ENCODE assay signal across 28 cellular contexts in the genomic region with DNA sequence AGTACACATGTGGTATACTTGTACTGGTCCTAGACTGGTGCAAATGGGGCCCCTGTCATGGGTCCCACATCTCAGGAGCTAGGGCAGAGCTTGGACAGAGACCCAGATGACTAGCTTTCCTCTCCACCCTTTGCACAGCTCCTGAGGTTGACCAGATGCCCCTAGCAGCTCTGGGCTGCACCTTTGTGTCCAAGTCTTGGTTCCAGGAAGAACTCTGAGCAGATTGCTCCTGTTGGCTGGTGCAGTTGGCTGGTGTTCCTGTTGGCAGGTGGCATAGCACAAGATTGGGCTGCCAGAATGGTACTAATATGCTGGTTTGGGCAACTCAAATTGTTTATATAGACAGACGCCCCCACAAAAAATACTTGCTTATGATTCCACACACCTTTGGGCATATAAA.
DNase-seq lines count a peak whose midpoint lies in the region; FAIRE-seq and TF ChIP-seq lines count a peak whose summit lies in the region.
"Had no signal": no experiment of that assay in that cellular context is flagged by ENCODE, and none has a peak within 500 bp of the region (broad histone marks: within the 10 kb centered on the region; RNA-seq: fewer than 3 reads in every experiment).

No MANE protein-coding gene starts in this region.

- no peak overlapping the region for H3K14ac ChIP-seq in H1 (ENCODE audit: insufficient read length)

- H3K27me3 ChIP-seq in H1 (replicated peaks in 1 of 4; ENCODE audit: control insufficient read depth in 3 of 4, extremely low read depth in 1 of 4, insufficient read depth in 3 of 4, low read length in 3 of 4) (no peaks in the 10 kb centered on the region), stomach (no peaks in the 10 kb centered on the region), MG63 (no peaks in the 10 kb centered on the region)
- H3K27me3 ChIP-seq: SJCRH30 had no signal

- peak overlapping the region; percentile 84; the same call in 1 of the 2 replicates for H2BK15ac ChIP-seq in H1 (ENCODE audit: low read length)

- H3K4me3 Mint-ChIP-seq in activated naive CD8-positive, alpha-beta T cell: no peak overlapping the region
- no peak overlapping the region for H3K4me3 Mint-ChIP-seq in activated naive CD8-positive, alpha-beta T cell treated with anti-CD3 and anti-CD28 coated beads for 36 hours
- H3K4me3 Mint-ChIP-seq: HFFc6 had no signal

- H2BK12ac ChIP-seq in H1 (ENCODE audit: low read depth, low read length): peak overlapping the region; percentile 53; the same call in 1 of the 2 replicates

- intact Hi-C loops in stomach (cut with DNase I; ENCODE audit: low total_unique reads): no loop called here

- peak overlapping the region; percentile 41 for H3K27ac Mint-ChIP-seq in activated naive CD8-positive, alpha-beta T cell
- H3K27ac Mint-ChIP-seq in activated naive CD8-positive, alpha-beta T cell treated with anti-CD3 and anti-CD28 coated beads for 36 hours: no peak overlapping the region
- H3K27ac Mint-ChIP-seq: CD4-positive, alpha-beta memory T cell; HFFc6 had no signal

- peaks cover 14% of the 10 kb centered on the region for H3K36me3 Mint-ChIP-seq in activated naive CD8-positive, alpha-beta T cell
- peaks cover 13% of the 10 kb centered on the region for H3K36me3 Mint-ChIP-seq in activated naive CD8-positive, alpha-beta T cell treated with anti-CD3 and anti-CD28 coated beads for 36 hours

- peak overlapping the region; percentile 84; the same call in 1 of the 2 replicates for H2AK5ac ChIP-seq in H1 (ENCODE audit: low read depth, low read length)

- H3K4me1 ChIP-seq in H1 (replicated peaks in 1 of 4; ENCODE audit: control insufficient read depth in 3 of 4, insufficient read depth in 4 of 4, low read length in 3 of 4): peaks cover 3 to 28% (median 11%) of the 10 kb centered on the region in 4 experiments
- peaks cover 0 to 19% (median 13%) of the 10 kb centered on the region in 4 donors for H3K4me1 ChIP-seq in stomach
- H3K4me1 ChIP-seq: SJCRH30 had no signal

- TF ChIP-seq CTCF in VCaP (conservative IDR thresholded peaks at IDR 0.05): no peak
- no peak for TF ChIP-seq CTCF in H1 (IDR thresholded peaks at IDR 0.05; ENCODE audit: control extremely low read depth in 1 of 3, insufficient read depth in 1 of 3, low read depth in 1 of 3, low read length in 3 of 3)
- no peak for TF ChIP-seq CTCF in stomach (IDR thresholded peaks at IDR 0.05)

- peak overlapping the region; percentile 13 for H4K91ac ChIP-seq in H1 (replicated peaks; ENCODE audit: insufficient read length, low read length)

- DNase-seq in activated naive CD8-positive, alpha-beta T cell treated with anti-CD3 and anti-CD28 coated beads for 36 hours: no peak
- DNase-seq in H1 (ENCODE audit: low read depth in 1 of 2, low spot score in 2 of 2) (no peak), stomach (peak; percentile 56), glomerular visceral epithelial cell (ENCODE audit: extremely low spot score) (no peak), MG63 (no peak), AG20443 (ENCODE audit: low spot score) (no peak)
- DNase-seq: AML-193; CD4-positive, alpha-beta memory T cell; COR-L47; DMS153; DND-41; GM23248; HFFc6; Kasumi-1; NCI-H1436; NCI-H1930; NCI-H2107; NCI-H524 treated with DMSO at 0.1 percent for 48 hours; NCI-H82; NK-92 treated with Interleukin-12 subunit alpha and Interleukin-12 subunit beta, amount 100 ng/mL, for 24 hours; PC-3; SJCRH30 had no signal

- H3K36me3 ChIP-seq in H1 (ENCODE audit: control insufficient read depth in 2 of 4, insufficient read depth in 4 of 4, low read length in 3 of 4) (no peaks in the 10 kb centered on the region; a peak in 3 of 8 replicates), stomach (no peaks in the 10 kb centered on the region), MG63 (no peaks in the 10 kb centered on the region)
- H3K36me3 ChIP-seq: HAP-1, SJCRH30 had no signal

- no peak overlapping the region for H3K9ac ChIP-seq in H1 (replicated peaks in 1 of 4; ENCODE audit: extremely low read depth in 1 of 4, low read depth in 3 of 4, low read length in 3 of 4)
- H3K9ac ChIP-seq: GM23248 had no signal

- TF ChIP-seq EP300 in H1 (IDR thresholded peaks at IDR 0.05; ENCODE audit: borderline replicate concordance in 1 of 2, low read depth in 2 of 2, low read length in 2 of 2) (no peak), stomach (IDR thresholded peaks at IDR 0.05) (no peak)

- H4K5ac ChIP-seq in H1 (ENCODE audit: insufficient read length, low read depth, low read length): no peak overlapping the region

- H3K9me3 ChIP-seq in H1 (ENCODE audit: insufficient read depth in 2 of 2, low read depth in 1 of 2, low read length in 1 of 2) (peaks cover 4 to 21% of the 10 kb centered on the region in 2 experiments), stomach (peaks cover 4 to 26% (median 11%) of the 10 kb centered on the region in 4 donors), MG63 (peaks cover 18% of the 10 kb centered on the region)
- H3K9me3 ChIP-seq: SJCRH30 had no signal

- peaks cover 20% of the 10 kb centered on the region for H3K9me3 Mint-ChIP-seq in activated naive CD8-positive, alpha-beta T cell (ENCODE audit: low read depth)
- peaks cover 18% of the 10 kb centered on the region for H3K9me3 Mint-ChIP-seq in activated naive CD8-positive, alpha-beta T cell treated with anti-CD3 and anti-CD28 coated beads for 36 hours

- H2BK20ac ChIP-seq in H1 (ENCODE audit: low read length): peak overlapping the region; percentile 95

- H3K79me2 ChIP-seq in H1 (ENCODE audit: control insufficient read depth in 1 of 2, insufficient read depth in 2 of 2, low read length in 2 of 2): no peaks in the 10 kb centered on the region

- H2BK120ac ChIP-seq in H1 (replicated peaks; ENCODE audit: low read depth, low read length): peak overlapping the region; percentile 2

- H3K4me3 ChIP-seq in H1 (ENCODE audit: extremely low read depth in 1 of 4, insufficient read depth in 2 of 4, low read depth in 3 of 4, low read length in 4 of 4): no peak overlapping the region
- H3K4me3 ChIP-seq in stomach: no peak overlapping the region
- no peak overlapping the region for H3K4me3 ChIP-seq in MG63
- H3K4me3 ChIP-seq: GM23248, HAP-1, K562, SJCRH30 had no signal

- no peaks in the 10 kb centered on the region for H3K79me1 ChIP-seq in H1 (ENCODE audit: low read depth, low read length)

- TF ChIP-seq RAD21 in H1 (IDR thresholded peaks at IDR 0.05 in 1 of 2, conservative IDR thresholded peaks at IDR 0.05 in 1 of 2; ENCODE audit: low read depth in 2 of 2, low read length in 2 of 2): no peak

- no peak overlapping the region for H2AFZ ChIP-seq in H1 (ENCODE audit: low read length)
- H2AFZ ChIP-seq: GM23248 had no signal

- H3K23ac ChIP-seq in H1 (ENCODE audit: insufficient read length): no peak overlapping the region

- no peak overlapping the region for H3K4ac ChIP-seq in H1 (replicated peaks; ENCODE audit: insufficient read length, low read depth, low read length)

- POLR2A ChIA-PET in H1 (lab: Charles Lee; ENCODE audit: partially characterized antibody): interaction anchor here (0.8 to 3.4 kb wide), 6 partner anchors 11 to 144 kb away, joined by 3 to 11 read pairs (median 4); partner anchors contain the start of gene EZR

- H3K56ac ChIP-seq in H1 (replicated peaks; ENCODE audit: insufficient read length, low read depth, low read length): no peak overlapping the region

- H2BK5ac ChIP-seq in H1 (ENCODE audit: low read depth, low read length): peak overlapping the region; percentile 78; the same call in 1 of the 2 replicates

- no peak for TF ChIP-seq POLR2A in H1 (IDR thresholded peaks at IDR 0.05; ENCODE audit: control extremely low read depth in 1 of 2, low read depth in 2 of 2, low read length in 2 of 2)
- no peak for TF ChIP-seq POLR2A in stomach (IDR thresholded peaks at IDR 0.05)

- H4K8ac ChIP-seq in H1 (ENCODE audit: extremely low read depth, insufficient read depth, low read length): no peak overlapping the region

- H3K27me3 Mint-ChIP-seq in activated naive CD8-positive, alpha-beta T cell: no peaks in the 10 kb centered on the region
- no peaks in the 10 kb centered on the region for H3K27me3 Mint-ChIP-seq in activated naive CD8-positive, alpha-beta T cell treated with anti-CD3 and anti-CD28 coated beads for 36 hours

- H4K20me1 ChIP-seq in H1 (replicated peaks in 1 of 2; ENCODE audit: control insufficient read depth in 1 of 2, insufficient read depth in 2 of 2, low read length in 2 of 2): no peaks in the 10 kb centered on the region

- CTCF ChIA-PET in H1 (lab: Charles Lee; ENCODE audit: partially characterized antibody): interaction anchor here (0.7 to 1.5 kb wide), 9 partner anchors 13 to 226 kb away, joined by 3 to 8 read pairs (median 4); no protein-coding TSS in a partner anchor

- FAIRE-seq in H1 (lab: Jason Lieb, UNC): no peak
- FAIRE-seq: A204.1, HTR-8/SVneo, K562 had no signal

- H3K27ac ChIP-seq in VCaP (peak overlapping the region; percentile 88), H1 (ENCODE audit: low read depth, low read length) (no peak overlapping the region), stomach (no peak overlapping the region)
- H3K27ac ChIP-seq: GM23248, SJCRH30 had no signal

- H3K18ac ChIP-seq in H1 (ENCODE audit: extremely low read depth, low read length): no peak overlapping the region; the same call in 1 of the 2 replicates

- WGBS in H1 (ENCODE audit: extremely low coverage in 1 of 2, insufficient coverage in 1 of 2, insufficient read length in 1 of 2, insufficient replicate concordance in 2 of 2, low coverage in 1 of 2, low lambda C conversion rate in 2 of 2, missing lambda C conversion rate in 1 of 2), 2 experiments: 83% methylated on average over 1 of the region's 1 CpG; no CpG with 5 or more reads in 1 of the 2 experiments
- WGBS in stomach, 5 donors: 35 to 86% (median 58%) methylated on average over 1 of the region's 1 CpG

- H3K4me2 ChIP-seq in H1 (ENCODE audit: insufficient read depth in 1 of 2, low read depth in 2 of 2, low read length in 2 of 2): no peak overlapping the region

- H3K4me1 Mint-ChIP-seq in activated naive CD8-positive, alpha-beta T cell (ENCODE audit: low read depth): peaks cover 34% of the 10 kb centered on the region
- H3K4me1 Mint-ChIP-seq in activated naive CD8-positive, alpha-beta T cell treated with anti-CD3 and anti-CD28 coated beads for 36 hours: peaks cover 34% of the 10 kb centered on the region

- no peaks in the 10 kb centered on the region for H3K23me2 ChIP-seq in H1 (ENCODE audit: low read depth, low read length)

TF ChIP-seq in H1, 55 proteins besides CTCF, POLR2A, EP300 and RAD21:
- TF ChIP-seq SIN3A (conservative IDR thresholded peaks at IDR 0.05 in 1 of 2, IDR thresholded peaks at IDR 0.05 in 1 of 2; ENCODE audit: low read depth in 1 of 2, low read length in 2 of 2) (no peak), RNF2 (IDR thresholded peaks at IDR 0.05; ENCODE audit: borderline replicate concordance, low read depth, low read length, missing control alignments, poor library complexity, severe bottlenecking) (no peak), JUN (IDR thresholded peaks at IDR 0.05; ENCODE audit: low read depth, low read length) (no peak), EGR1 (IDR thresholded peaks at IDR 0.05; ENCODE audit: borderline replicate concordance, low read depth, low read length) (no peak), POU5F1 (IDR thresholded peaks at IDR 0.05; ENCODE audit: low read depth, low read length) (no peak), BCL11A (IDR thresholded peaks at IDR 0.05; ENCODE audit: low read depth in 2 of 2, low read length in 2 of 2) (no peak), CEBPB (IDR thresholded peaks at IDR 0.05; ENCODE audit: low read depth, low read length) (no peak)
